30 cellular contexts compared by ENCODE assay signal in genomic region chr14:94483729-94484275, GRCh38. TPM values are rescaled to one million over a fixed set of nuclear protein-coding genes. Genes with fewer than 3 reads are reported as not detected.
A peak's percentile ranks its signal among the peaks of the same experiment; 100 is the strongest.
DNase-seq lines count a peak whose midpoint lies in the region; ATAC-seq, FAIRE-seq and TF ChIP-seq lines count a peak whose summit lies in the region.
"Had no signal": no experiment of that assay in that cellular context is flagged by ENCODE, and none has a peak within 500 bp of the region (broad histone marks: within the 10 kb centered on the region; RNA-seq: fewer than 3 reads in every experiment).

No MANE protein-coding gene starts in this region.

- H3K27me3 ChIP-seq in HepG2 (ENCODE audit: control insufficient read depth in 1 of 2, insufficient read depth in 2 of 2, low read length in 2 of 2) (no peaks in the 10 kb centered on the region), right lobe of liver (no peaks in the 10 kb centered on the region), SU-DHL-6 (ENCODE audit: low read length) (no peaks in the 10 kb centered on the region)
- H3K27me3 ChIP-seq: ovary, SJSA1, suprapubic skin had no signal

- TF ChIP-seq EP300 in HepG2 (IDR thresholded peaks at IDR 0.05; ENCODE audit: low read depth in 2 of 2, low read length in 2 of 2) (no peak), HepG2 (CRISPR knock-in tag; IDR thresholded peaks at IDR 0.05; ENCODE audit: borderline replicate concordance) (no peak)

- no peak for TF ChIP-seq RAD21 in HepG2 (CRISPR knock-in tag; IDR thresholded peaks at IDR 0.05)

- no peaks in the 10 kb centered on the region for H3K9me2 ChIP-seq in SU-DHL-6 (replicated peaks; ENCODE audit: insufficient read depth, low read length)

- H3K4me3 Mint-ChIP-seq in activated T-cell treated with anti-CD3 and anti-CD28 coated beads, Interleukin-2, amount 50 U/mL, for 4 hours, result no peak overlapping the region
- H3K4me3 Mint-ChIP-seq: naive thymus-derived CD4-positive, alpha-beta T cell had no signal

- H3K4me3 ChIP-seq in HepG2 (replicated peaks in 1 of 3; ENCODE audit: insufficient read depth in 1 of 3, low read depth in 2 of 3, low read length in 3 of 3) (peak overlapping the region in 1 of 3 experiments; percentile 36; a peak in 1 of 6 replicates), right lobe of liver (no peak overlapping the region), SU-DHL-6 (ENCODE audit: insufficient read depth, low read length, poor library complexity, severe bottlenecking) (no peak overlapping the region)
- H3K4me3 ChIP-seq: esophagus muscularis mucosa, ovary, SJSA1, suprapubic skin had no signal

- H3K79me2 ChIP-seq in HepG2 (ENCODE audit: insufficient read depth, low read length) (peaks cover 33% of the 10 kb centered on the region), SU-DHL-6 (ENCODE audit: insufficient read depth, low read length) (no peaks in the 10 kb centered on the region)

- H3K9me3 ChIP-seq in HepG2 (ENCODE audit: low read length) (peaks cover 7% of the 10 kb centered on the region), right lobe of liver (no peaks in the 10 kb centered on the region), SU-DHL-6 (ENCODE audit: insufficient read depth, low read length) (peaks cover under 1% of the 10 kb centered on the region; the same call in 1 of the 2 replicates)
- H3K9me3 ChIP-seq: ovary, SJSA1 had no signal

- intact Hi-C loops in HepG2 (cut with micrococcal nuclease; ENCODE audit: unreplicated experiment), result no loop called here
- intact Hi-C loops in right lobe of liver (cut with DNase I), result loop anchor here in 1 of 2 donors (10.0 kb wide), 1 partner anchor 49 kb away; no protein-coding TSS in a partner anchor

- H3K27ac ChIP-seq in HepG2 (ENCODE audit: extremely low read length, insufficient read depth, low read length), result peak overlapping the region; percentile 92
- no peak overlapping the region for H3K27ac ChIP-seq in right lobe of liver
- peak overlapping the region; percentile 91 for H3K27ac ChIP-seq in SU-DHL-6 (ENCODE audit: low read depth, low read length)
- H3K27ac ChIP-seq: esophagus muscularis mucosa, ovary, SJSA1, suprapubic skin had no signal

- peaks cover 4 to 12% of the 10 kb centered on the region in 2 experiments; a peak in 4 of 5 replicates for H3K36me3 ChIP-seq in HepG2 (replicated peaks in 1 of 2; ENCODE audit: control insufficient read depth in 1 of 2, insufficient read depth in 2 of 2, low read length in 2 of 2)
- H3K36me3 ChIP-seq in right lobe of liver, result no peaks in the 10 kb centered on the region
- H3K36me3 ChIP-seq in SU-DHL-6 (ENCODE audit: low read length), result no peaks in the 10 kb centered on the region
- H3K36me3 ChIP-seq: esophagus muscularis mucosa, ovary, SJSA1, suprapubic skin had no signal

- H3K9ac ChIP-seq in HepG2 (ENCODE audit: insufficient read depth, low read depth, low read length), result peak overlapping the region; percentile 61; the same call in 1 of the 2 replicates
- H3K9ac ChIP-seq in SU-DHL-6 (ENCODE audit: low read length), result peak overlapping the region; percentile 52; the same call in 1 of the 2 replicates

- no peak overlapping the region for H2AFZ ChIP-seq in HepG2 (ENCODE audit: low read length)
- H2AFZ ChIP-seq in SU-DHL-6 (ENCODE audit: low read depth, low read length, severe bottlenecking), result no peak overlapping the region

- TF ChIP-seq POLR2A in HepG2 (IDR thresholded peaks at IDR 0.05; ENCODE audit: insufficient read depth in 1 of 2, low read depth in 2 of 2, low read length in 2 of 2) (no peak), right lobe of liver (IDR thresholded peaks at IDR 0.05) (no peak)

- peaks cover 25% of the 10 kb centered on the region for H3K27me3 Mint-ChIP-seq in activated T-cell treated with anti-CD3 and anti-CD28 coated beads, Interleukin-2, amount 50 U/mL, for 4 hours (ENCODE audit: low read depth)

- TF ChIP-seq CTCF in HepG2 (CRISPR knock-in tag; IDR thresholded peaks at IDR 0.05) (no peak), right lobe of liver (IDR thresholded peaks at IDR 0.05) (no peak), SU-DHL-6 (IDR thresholded peaks at IDR 0.05; ENCODE audit: insufficient read depth, low read length, poor library complexity, severe bottlenecking) (no peak)

- H3K4me1 ChIP-seq in HepG2 (ENCODE audit: insufficient read depth, low read length) (peaks cover 94% of the 10 kb centered on the region), right lobe of liver (peaks cover 0 to 42% (median 15%) of the 10 kb centered on the region in 4 donors)
- H3K4me1 ChIP-seq: SJSA1 had no signal

- DNase-seq in HepG2 (ENCODE audit: low spot score) (no peak), right lobe of liver (no peak), glomerular visceral epithelial cell (ENCODE audit: extremely low spot score) (peak; percentile 17), AG20443 (ENCODE audit: low spot score) (no peak)
- no peak for DNase-seq in activated T-cell treated with anti-CD3 and anti-CD28 coated beads, Interleukin-2, amount 50 U/mL, for 4 hours
- DNase-seq: activated CD4-positive, alpha-beta T cell treated with anti-CD3 and anti-CD28 coated beads, Interleukin-2, amount 50 U/mL, for 48 hours; activated naive CD4-positive, alpha-beta T cell treated with Interleukin-2 at 50 U/mL for 16 hours; activated T-cell treated with anti-CD3 and anti-CD28 coated beads, Interleukin-2, amount 50 U/mL, for 1 hour; amygdala; cerebellar nuclear complex; DMS53; effector memory CD4-positive, alpha-beta T cell; left cardiac atrium; naive thymus-derived CD4-positive, alpha-beta T cell; NCI-H1694 treated with DMSO at 0.1 percent for 48 hours; NCI-H2227 treated with DMSO at 0.1 percent for 48 hours; ovary; PC-3 had no signal

- no TSS peak for BruUV-seq in HepG2 (replicated peaks; lab: Mats Ljungman, UMichigan)

- CTCF ChIA-PET in HepG2 (lab: Yijun Ruan, JAX; ENCODE audit: low intra/inter-chr PET ratio, low total read pairs), result no interaction called here

- no peak for FAIRE-seq in HepG2 (lab: Jason Lieb, UNC)

- H4K20me1 ChIP-seq in HepG2 (ENCODE audit: insufficient read depth, low read length) (no peaks in the 10 kb centered on the region), SU-DHL-6 (ENCODE audit: low read depth, low read length) (no peaks in the 10 kb centered on the region)

- H3F3A ChIP-seq in SU-DHL-6 (ENCODE audit: insufficient read depth), result peaks cover 24% of the 10 kb centered on the region; the same call in 1 of the 2 replicates

- 90% methylated on average over 7 of the region's 7 CpGs for WGBS in HepG2 (ENCODE audit: low lambda C conversion rate)
- WGBS in right lobe of liver (ENCODE audit: insufficient coverage, low coverage, low lambda C conversion rate, missing lambda C conversion rate), result 72% methylated on average over 6 of the region's 7 CpGs

- H3K36me3 Mint-ChIP-seq in activated T-cell treated with anti-CD3 and anti-CD28 coated beads, Interleukin-2, amount 50 U/mL, for 4 hours (ENCODE audit: insufficient read depth), result no peaks in the 10 kb centered on the region
- H3K36me3 Mint-ChIP-seq: CD14-positive monocyte had no signal

- POLR2A ChIA-PET in HepG2 (lab: Yijun Ruan, JAX), result no interaction called here

- peaks cover 3% of the 10 kb centered on the region for H3K4me1 Mint-ChIP-seq in activated T-cell treated with anti-CD3 and anti-CD28 coated beads, Interleukin-2, amount 50 U/mL, for 4 hours (ENCODE audit: low read depth)

- H3K4me2 ChIP-seq in HepG2 (ENCODE audit: low read depth, low read length) (peak overlapping the region; percentile 92), SU-DHL-6 (ENCODE audit: low read depth, low read length, poor library complexity, severe bottlenecking) (peak overlapping the region; percentile 56)

- in situ Hi-C loops in HepG2 (cut with HindIII; ENCODE audit: extremely low pct_ligation_motif_present, low pct_unique_long_range_greater_than_20kb), result no loop called here

- ATAC-seq in HepG2 (no peak), right lobe of liver (no peak), GM18867 (IDR thresholded peaks at IDR 0.05; ENCODE audit: unreplicated experiment) (no peak), HG03521 (IDR thresholded peaks at IDR 0.05; ENCODE audit: unreplicated experiment) (no peak)
- ATAC-seq in activated T-cell treated with anti-CD3 and anti-CD28 coated beads, Interleukin-2, amount 50 U/mL, for 4 hours, result no peak
- ATAC-seq: HCT116; left cardiac atrium; naive thymus-derived CD4-positive, alpha-beta T cell; PC-3; sciatic nerve had no signal

- H3K9me3 Mint-ChIP-seq in activated T-cell treated with anti-CD3 and anti-CD28 coated beads, Interleukin-2, amount 50 U/mL, for 4 hours, result peaks cover 6% of the 10 kb centered on the region

RNA-seq across cellular contexts. Expression of gene SERPINA9, which starts 7.8 kb away (rescaled TPM):
- total RNA-seq in HepG2 (2016; rRNA removed; fragmentation: Illumina TruSeq; extraction: Trizol) (not detected in 2 replicates), right lobe of liver (under 1 TPM in 1 of 6 experiments, not detected in 5; 0.18 TPM)
- total RNA-seq in HepG2 (2016; cell fraction: cytosol; rRNA removed; fragmentation: Illumina TruSeq; extraction: Trizol; ENCODE audit: low read depth), result not detected in 2 replicates
- not detected in 2 replicates for total RNA-seq in HepG2 (2016; cell fraction: insoluble cytoplasmic fraction; rRNA removed; fragmentation: Illumina TruSeq; extraction: Trizol)
- total RNA-seq in HepG2 (2016; cell fraction: membrane; rRNA removed; fragmentation: Illumina TruSeq; extraction: Trizol), result not detected in 2 replicates
- not detected in 2 replicates for total RNA-seq in HepG2 (2016; cell fraction: nucleus; rRNA removed; fragmentation: Illumina TruSeq; extraction: Trizol)
- polyA plus RNA-seq in HepG2 (2011; rRNA removed), result 0.12 and 0.21 TPM in 2 replicates
- polyA plus RNA-seq in HepG2 (2011; cell fraction: cytosol; rRNA removed), result 0.16 and 0.18 TPM in 2 replicates
- 0.64 and 1.1 TPM in 2 replicates for polyA plus RNA-seq in HepG2 (2011; cell fraction: nucleus; rRNA removed)
- 0.17 and 0.78 TPM in 2 replicates for polyA plus RNA-seq in HepG2 (2012)
- polyA plus RNA-seq in HepG2 (2016; cell fraction: cytosol; fragmentation: Illumina TruSeq; extraction: Trizol; ENCODE audit: low read depth), result not detected in 2 replicates
- polyA plus RNA-seq in HepG2 (2016; cell fraction: insoluble cytoplasmic fraction; fragmentation: Illumina TruSeq; extraction: Trizol; ENCODE audit: low read depth), result not detected in 2 replicates
- not detected in 2 replicates for polyA plus RNA-seq in HepG2 (2016; cell fraction: membrane; fragmentation: Illumina TruSeq; extraction: Trizol; ENCODE audit: low read depth)
- not detected in 2 replicates for polyA plus RNA-seq in HepG2 (2016; cell fraction: nucleus; fragmentation: Illumina TruSeq; extraction: Trizol; ENCODE audit: insufficient read depth, low read depth)
- polyA minus RNA-seq in HepG2 (2011; rRNA and poly(A)+ RNA removed; ENCODE audit: low replicate concordance), result 0.12 TPM in 1 of 2 replicates, not detected in the other
- not detected in 2 replicates for polyA minus RNA-seq in HepG2 (2011; cell fraction: cytosol; rRNA and poly(A)+ RNA removed)
- polyA minus RNA-seq in HepG2 (2011; cell fraction: nucleus; rRNA and poly(A)+ RNA removed), result 0.37 TPM in 1 of 2 replicates, not detected in the other
- not detected for total RNA-seq in activated T-cell treated with anti-CD3 and anti-CD28 coated beads, Interleukin-2, amount 50 U/mL, for 4 hours
- total RNA-seq: A673; esophagus muscularis mucosa; left cardiac atrium; mesenteric fat pad; naive thymus-derived CD4-positive, alpha-beta T cell; ovary; PC-3; sciatic nerve; SJSA1; T-helper 2 cell treated with Interferon-gamma antibody and Interleukin-4, amounts not matched to agents 100 ng/mL and 5 ng/mL, for 36 hours had no signal
- polyA plus RNA-seq: CD14-positive monocyte; naive thymus-derived CD4-positive, alpha-beta T cell; ovary had no signal

RNA-seq across cellular contexts. Expression of gene SERPINA12, which starts 25.5 kb away (rescaled TPM):
- total RNA-seq in HepG2 (2016; rRNA removed; fragmentation: Illumina TruSeq; extraction: Trizol) (not detected in 2 replicates), right lobe of liver (1 to 10 TPM in 1 of 6 experiments, under 1 TPM in 2, not detected in 3; 0.26 to 2.8 (median 0.39) TPM)
- not detected in 2 replicates for total RNA-seq in HepG2 (2016; cell fraction: cytosol; rRNA removed; fragmentation: Illumina TruSeq; extraction: Trizol; ENCODE audit: low read depth)
- total RNA-seq in HepG2 (2016; cell fraction: insoluble cytoplasmic fraction; rRNA removed; fragmentation: Illumina TruSeq; extraction: Trizol), result not detected in 2 replicates
- total RNA-seq in HepG2 (2016; cell fraction: membrane; rRNA removed; fragmentation: Illumina TruSeq; extraction: Trizol), result not detected in 2 replicates
- not detected in 2 replicates for total RNA-seq in HepG2 (2016; cell fraction: nucleus; rRNA removed; fragmentation: Illumina TruSeq; extraction: Trizol)
- polyA plus RNA-seq in HepG2 (2011; rRNA removed), result 0.08 TPM in 1 of 2 replicates, not detected in the other
- 0.07 TPM in 1 of 2 replicates, not detected in the other for polyA plus RNA-seq in HepG2 (2011; cell fraction: cytosol; rRNA removed)
- not detected in 2 replicates for polyA plus RNA-seq in HepG2 (2011; cell fraction: nucleus; rRNA removed)
- polyA plus RNA-seq in HepG2 (2012), result 9.8 and 20.4 TPM in 2 replicates
- polyA plus RNA-seq in HepG2 (2016; cell fraction: cytosol; fragmentation: Illumina TruSeq; extraction: Trizol; ENCODE audit: low read depth), result not detected in 2 replicates
- 0.11 TPM in 1 of 2 replicates, not detected in the other for polyA plus RNA-seq in HepG2 (2016; cell fraction: insoluble cytoplasmic fraction; fragmentation: Illumina TruSeq; extraction: Trizol; ENCODE audit: low read depth)
- polyA plus RNA-seq in HepG2 (2016; cell fraction: membrane; fragmentation: Illumina TruSeq; extraction: Trizol; ENCODE audit: low read depth), result 0.08 TPM in 1 of 2 replicates, not detected in the other
- polyA plus RNA-seq in HepG2 (2016; cell fraction: nucleus; fragmentation: Illumina TruSeq; extraction: Trizol; ENCODE audit: insufficient read depth, low read depth), result not detected in 2 replicates
- 0.10 TPM in 1 of 2 replicates, not detected in the other for polyA minus RNA-seq in HepG2 (2011; rRNA and poly(A)+ RNA removed; ENCODE audit: low replicate concordance)
- polyA minus RNA-seq in HepG2 (2011; cell fraction: cytosol; rRNA and poly(A)+ RNA removed), result not detected in 2 replicates
- polyA minus RNA-seq in HepG2 (2011; cell fraction: nucleus; rRNA and poly(A)+ RNA removed), result not detected in 2 replicates
- total RNA-seq in activated T-cell treated with anti-CD3 and anti-CD28 coated beads, Interleukin-2, amount 50 U/mL, for 4 hours, result not detected
- total RNA-seq: A673; esophagus muscularis mucosa; left cardiac atrium; mesenteric fat pad; naive thymus-derived CD4-positive, alpha-beta T cell; ovary; PC-3; sciatic nerve; SJSA1; T-helper 2 cell treated with Interferon-gamma antibody and Interleukin-4, amounts not matched to agents 100 ng/mL and 5 ng/mL, for 36 hours had no signal
- polyA plus RNA-seq: CD14-positive monocyte; naive thymus-derived CD4-positive, alpha-beta T cell; ovary had no signal

RNA-seq across cellular contexts. Expression of gene SERPINA11, which starts 31.2 kb away (rescaled TPM):
- total RNA-seq in HepG2 (2016; rRNA removed; fragmentation: Illumina TruSeq; extraction: Trizol) (9.8 and 21.2 TPM in 2 replicates), right lobe of liver (100 to 1,000 TPM in 4 of 6 experiments, 10 to 100 TPM in 2; 79.7 to 414 (median 172) TPM)
- total RNA-seq in HepG2 (2016; cell fraction: cytosol; rRNA removed; fragmentation: Illumina TruSeq; extraction: Trizol; ENCODE audit: low read depth), result 4.9 TPM in 2 replicates
- total RNA-seq in HepG2 (2016; cell fraction: insoluble cytoplasmic fraction; rRNA removed; fragmentation: Illumina TruSeq; extraction: Trizol), result 7.7 and 19.9 TPM in 2 replicates
- 6.8 and 7.2 TPM in 2 replicates for total RNA-seq in HepG2 (2016; cell fraction: membrane; rRNA removed; fragmentation: Illumina TruSeq; extraction: Trizol)
- 17.5 and 21.4 TPM in 2 replicates for total RNA-seq in HepG2 (2016; cell fraction: nucleus; rRNA removed; fragmentation: Illumina TruSeq; extraction: Trizol)
- polyA plus RNA-seq in HepG2 (2011; rRNA removed), result 131 and 142 TPM in 2 replicates
- polyA plus RNA-seq in HepG2 (2011; cell fraction: cytosol; rRNA removed), result 228 and 231 TPM in 2 replicates
- 105 and 121 TPM in 2 replicates for polyA plus RNA-seq in HepG2 (2011; cell fraction: nucleus; rRNA removed)
- polyA plus RNA-seq in HepG2 (2012), result 284 and 307 TPM in 2 replicates
- 9.3 and 10.7 TPM in 2 replicates for polyA plus RNA-seq in HepG2 (2016; cell fraction: cytosol; fragmentation: Illumina TruSeq; extraction: Trizol; ENCODE audit: low read depth)
- polyA plus RNA-seq in HepG2 (2016; cell fraction: insoluble cytoplasmic fraction; fragmentation: Illumina TruSeq; extraction: Trizol; ENCODE audit: low read depth), result 10.5 and 15.9 TPM in 2 replicates
- polyA plus RNA-seq in HepG2 (2016; cell fraction: membrane; fragmentation: Illumina TruSeq; extraction: Trizol; ENCODE audit: low read depth), result 8.6 and 9.0 TPM in 2 replicates
- 40.1 and 45.5 TPM in 2 replicates for polyA plus RNA-seq in HepG2 (2016; cell fraction: nucleus; fragmentation: Illumina TruSeq; extraction: Trizol; ENCODE audit: insufficient read depth, low read depth)
- polyA minus RNA-seq in HepG2 (2011; rRNA and poly(A)+ RNA removed; ENCODE audit: low replicate concordance), result 88.7 TPM in 1 of 2 replicates, not detected in the other
- 75.9 and 114 TPM in 2 replicates for polyA minus RNA-seq in HepG2 (2011; cell fraction: cytosol; rRNA and poly(A)+ RNA removed)
- polyA minus RNA-seq in HepG2 (2011; cell fraction: nucleus; rRNA and poly(A)+ RNA removed), result 62.1 and 71.2 TPM in 2 replicates
- not detected for total RNA-seq in activated T-cell treated with anti-CD3 and anti-CD28 coated beads, Interleukin-2, amount 50 U/mL, for 4 hours
- total RNA-seq: A673; esophagus muscularis mucosa; left cardiac atrium; mesenteric fat pad; naive thymus-derived CD4-positive, alpha-beta T cell; ovary; PC-3; sciatic nerve; SJSA1; suprapubic skin; T-helper 2 cell treated with Interferon-gamma antibody and Interleukin-4, amounts not matched to agents 100 ng/mL and 5 ng/mL, for 36 hours had no signal
- polyA plus RNA-seq: CD14-positive monocyte; naive thymus-derived CD4-positive, alpha-beta T cell; ovary had no signal

Comparison
In these comparisons a context has a peak if more than half of its experiments do, and no peak if none do; other contexts are left out.
1. H3K27ac ChIP-seq: peak in HepG2 (single experiment) and SU-DHL-6 (single experiment); none in right lobe of liver (0 of 3).
2. RNA of gene SERPINA11, which starts 31.2 kb away (total RNA-seq): 79.7 to 414 TPM in right lobe of liver and 4.9 to 21.4 TPM in HepG2; not detected in activated T-cell treated with anti-CD3 and anti-CD28 coated beads, Interleukin-2, amount 50 U/mL, for 4 hours; every median in the first group is over 4 times any median in the second.